8 cellular contexts compared by ENCODE assay signal in the genomic region with DNA sequence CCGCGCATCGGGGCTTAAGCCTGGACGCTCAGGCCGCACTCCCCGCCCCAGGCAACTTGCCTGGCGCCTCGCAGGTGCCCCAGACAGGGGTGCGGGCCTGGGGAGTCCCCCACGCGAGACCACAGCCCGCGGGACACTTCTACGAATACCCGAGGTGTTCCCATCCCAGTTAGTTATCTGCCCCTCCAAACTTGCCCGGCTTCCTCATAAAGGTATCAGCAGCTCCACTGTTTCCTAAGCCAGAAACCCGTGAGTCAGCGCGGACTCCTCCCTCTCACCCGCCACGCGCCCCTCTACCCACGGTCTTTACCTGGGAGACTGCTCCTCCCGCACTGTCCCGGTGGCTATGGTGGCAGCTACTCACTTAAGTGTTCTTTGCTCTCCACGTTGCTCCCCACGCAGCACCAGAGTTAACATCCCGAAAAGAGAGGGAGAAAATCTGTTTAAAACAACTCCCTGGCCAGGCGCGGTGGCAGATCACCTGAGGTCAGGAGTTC. TPM values are rescaled to one million over a fixed set of nuclear protein-coding genes. Genes with fewer than 3 reads are reported as not detected.
DNase-seq lines count a peak whose midpoint lies in the region; ATAC-seq and TF ChIP-seq lines count a peak whose summit lies in the region.

No MANE protein-coding gene starts in this region.

- peak overlapping the region; percentile 68 for H3K4me2 ChIP-seq in parathyroid adenoma (ENCODE audit: low read length)

- BruUV-seq in Calu3 (replicated peaks; lab: Mats Ljungman, UMichigan), result TSS peak; percentile 56

- no peaks in the 10 kb centered on the region for H3K27me3 Mint-ChIP-seq in Calu3 (ENCODE audit: unreplicated experiment)

- no peak overlapping the region for H3K9ac ChIP-seq in parathyroid adenoma

- peak overlapping the region; percentile 75 for H3K4me3 Mint-ChIP-seq in Calu3 (ENCODE audit: low read depth, unreplicated experiment)

- H3K4me1 Mint-ChIP-seq in Calu3 (ENCODE audit: low read depth, unreplicated experiment), result peaks cover 36% of the 10 kb centered on the region

- H3K9me3 ChIP-seq in Peyer's patch (no peaks in the 10 kb centered on the region), parathyroid adenoma (ENCODE audit: control insufficient read depth, low read length) (no peaks in the 10 kb centered on the region)

- TF ChIP-seq CTCF in Calu3 (IDR thresholded peaks at IDR 0.05; ENCODE audit: unreplicated experiment) (no peak), Peyer's patch (IDR thresholded peaks at IDR 0.05) (no peak), parathyroid adenoma (IDR thresholded peaks at IDR 0.05) (no peak)

- H3K36me3 ChIP-seq in Peyer's patch (no peaks in the 10 kb centered on the region), parathyroid adenoma (ENCODE audit: control insufficient read depth, insufficient read depth, low read length) (no peaks in the 10 kb centered on the region)

- H3K27ac ChIP-seq in Peyer's patch (peak overlapping the region in 1 of 4 donors; percentile 85), parathyroid adenoma (no peak overlapping the region)

- H3K27me3 ChIP-seq in Peyer's patch, result no peaks in the 10 kb centered on the region
- H3K27me3 ChIP-seq in parathyroid adenoma (ENCODE audit: control insufficient read depth, insufficient read depth, low read length), result no peaks in the 10 kb centered on the region

- no peak overlapping the region for H2AFZ ChIP-seq in parathyroid adenoma

- DNase-seq in Calu3 (peak; percentile 42), Peyer's patch (no peak), posterior cingulate gyrus (no peak)

- no peak for TF ChIP-seq POLR2A in Peyer's patch (IDR thresholded peaks at IDR 0.05)

- ATAC-seq in esophagus mucosa (peak; percentile 12), GM21717 (IDR thresholded peaks at IDR 0.05; ENCODE audit: unreplicated experiment) (no peak), GM21423 (IDR thresholded peaks at IDR 0.05; ENCODE audit: unreplicated experiment) (no peak), GM19455 (IDR thresholded peaks at IDR 0.05; ENCODE audit: unreplicated experiment) (no peak)

- peaks cover 0 to 22% (median 14%) of the 10 kb centered on the region in 4 donors for H3K4me1 ChIP-seq in Peyer's patch
- peaks cover 11% of the 10 kb centered on the region for H3K4me1 ChIP-seq in parathyroid adenoma

- intact Hi-C loops in Calu3 (cut with micrococcal nuclease; ENCODE audit: unreplicated experiment), result no loop called here
- intact Hi-C loops in posterior cingulate gyrus (cut with DNase I), result no loop called here

- peaks cover 45% of the 10 kb centered on the region for H3K36me3 Mint-ChIP-seq in Calu3 (ENCODE audit: insufficient read depth, unreplicated experiment)

- H3K9me3 Mint-ChIP-seq in Calu3 (ENCODE audit: low read depth, unreplicated experiment), result no peaks in the 10 kb centered on the region

- CTCF ChIA-PET in Calu3 (lab: Charles Lee), result interaction anchor here (1.0 kb wide), 1 partner anchor 57 kb away, joined by 3 read pairs; no protein-coding TSS in a partner anchor

- peak overlapping the region; percentile 59 for H3K27ac Mint-ChIP-seq in Calu3 (ENCODE audit: unreplicated experiment)

- H3K4me3 ChIP-seq in Peyer's patch, result peak overlapping the region; percentile 55 to 93 (median 90)
- H3K4me3 ChIP-seq in parathyroid adenoma (ENCODE audit: low read depth, low read length), result no peak overlapping the region

- H3K79me2 ChIP-seq in parathyroid adenoma, result peaks cover 31% of the 10 kb centered on the region

RNA-seq across cellular contexts. Expression of gene CREBBP, which starts 1.0 kb away (rescaled TPM):
- 91.0 and 92.0 TPM in 2 replicates for total RNA-seq in Calu3 (2022)
- total RNA-seq in Peyer's patch, result 100 to 1,000 TPM in 3 of 4 donors, 10 to 100 TPM in 1; 84.2 to 238 (median 140) TPM
- 28.1 TPM for total RNA-seq in esophagus mucosa
